25 cellular contexts compared by ENCODE assay signal in genomic region chr1:96969656-96970163, GRCh38.
DNase-seq lines count a peak whose midpoint lies in the region; ATAC-seq and TF ChIP-seq lines count a peak whose summit lies in the region.
"Had no signal": no experiment of that assay in that cellular context is flagged by ENCODE, and none has a peak within 500 bp of the region (broad histone marks: within the 10 kb centered on the region; RNA-seq: fewer than 3 reads in every experiment).

No MANE protein-coding gene starts in this region.

- TF ChIP-seq RAD21 in SK-N-SH (IDR thresholded peaks at IDR 0.05; ENCODE audit: low read length) = peak; percentile 39

- CTCF ChIA-PET in SK-N-SH (lab: Yijun Ruan, JAX) = interaction anchor here (0.6 to 1.4 kb wide), 6 partner anchors 73 to 848 kb away, joined by 3 to 5 read pairs (median 3); no protein-coding TSS in a partner anchor

- H3K4me2 ChIP-seq in SK-N-SH = no peak overlapping the region
- H3K4me2 ChIP-seq: A549, BLaER1 had no signal

- peak overlapping the region; percentile 51 for H3K4me3 ChIP-seq in BE2C (ENCODE audit: low read depth, low read length)
- no peak overlapping the region for H3K4me3 ChIP-seq in SK-N-SH (ENCODE audit: low read depth in 2 of 2, low read length in 1 of 2)
- no peak overlapping the region for H3K4me3 ChIP-seq in muscle layer of colon (ENCODE audit: low read depth in 1 of 2, low read length in 2 of 2)
- no peak overlapping the region for H3K4me3 ChIP-seq in sigmoid colon
- H3K4me3 ChIP-seq: A549, BLaER1 had no signal

- POLR2A ChIA-PET in SK-N-SH (lab: Yijun Ruan, JAX) = interaction anchor here (0.9 kb wide), 1 partner anchor 154 kb away, joined by 3 read pairs; no protein-coding TSS in a partner anchor

- H3K4me1 Mint-ChIP-seq in osteocyte (ENCODE audit: unreplicated experiment) = peaks cover 51% of the 10 kb centered on the region
- H3K4me1 Mint-ChIP-seq: B cell; CD14-positive monocyte; CD4-positive, alpha-beta memory T cell; CD4-positive, CD25-positive, alpha-beta regulatory T cell; CD8-positive, alpha-beta memory T cell had no signal

- peak overlapping the region in 1 of 2 experiments; percentile 98; a peak in 2 of 4 replicates for H3K27ac ChIP-seq in SK-N-SH (ENCODE audit: low read depth in 2 of 2, low read length in 1 of 2)
- H3K27ac ChIP-seq in muscle layer of colon (ENCODE audit: low read depth, low read length) = peak overlapping the region; percentile 35
- H3K27ac ChIP-seq in sigmoid colon = peak overlapping the region in 2 of 4 donors; percentile 53 to 65
- H3K27ac ChIP-seq: 22Rv1, A549, BLaER1 had no signal

- H3K4me3 Mint-ChIP-seq in osteocyte (ENCODE audit: unreplicated experiment) = no peak overlapping the region
- H3K4me3 Mint-ChIP-seq: B cell; CD14-positive monocyte; CD4-positive, alpha-beta memory T cell; CD4-positive, CD25-positive, alpha-beta regulatory T cell; CD8-positive, alpha-beta memory T cell had no signal

- no peak for TF ChIP-seq POLR2A in sigmoid colon (IDR thresholded peaks at IDR 0.05)

- H3K79me2 ChIP-seq in SK-N-SH (ENCODE audit: insufficient read depth) = no peaks in the 10 kb centered on the region

- intact Hi-C loops in Right ventricle myocardium superior (cut with DNase I) = loop anchor here (5.0 kb wide), 1 partner anchor 1083 kb away; no protein-coding TSS in a partner anchor
- intact Hi-C loops in sigmoid colon (cut with DNase I) = no loop called here

- H3K27me3 ChIP-seq in BE2C = no peaks in the 10 kb centered on the region
- H3K27me3 ChIP-seq in SK-N-SH (ENCODE audit: insufficient read depth) = no peaks in the 10 kb centered on the region
- H3K27me3 ChIP-seq in muscle layer of colon (ENCODE audit: control insufficient read depth in 1 of 2, insufficient read depth in 2 of 2, low read length in 2 of 2) = no peaks in the 10 kb centered on the region
- no peaks in the 10 kb centered on the region for H3K27me3 ChIP-seq in sigmoid colon
- H3K27me3 ChIP-seq: BLaER1 had no signal

- H3K27ac Mint-ChIP-seq in osteocyte (ENCODE audit: unreplicated experiment) = peak overlapping the region; percentile 41
- H3K27ac Mint-ChIP-seq: B cell; CD14-positive monocyte; CD4-positive, alpha-beta memory T cell; CD8-positive, alpha-beta memory T cell had no signal

- no peak overlapping the region for H2AFZ ChIP-seq in SK-N-SH (ENCODE audit: low read depth)

- no peaks in the 10 kb centered on the region for H3F3A ChIP-seq in SK-N-SH (replicated peaks; ENCODE audit: insufficient read depth)

- H3K27me3 Mint-ChIP-seq in osteocyte (ENCODE audit: unreplicated experiment) = no peaks in the 10 kb centered on the region

- no peaks in the 10 kb centered on the region for H3K9me3 Mint-ChIP-seq in osteocyte (ENCODE audit: unreplicated experiment)
- H3K9me3 Mint-ChIP-seq: CD4-positive, CD25-positive, alpha-beta regulatory T cell; CD8-positive, alpha-beta memory T cell had no signal

- TF ChIP-seq CTCF in BE2C (IDR thresholded peaks at IDR 0.05; ENCODE audit: low read depth, low read length) = no peak
- TF ChIP-seq CTCF in SK-N-SH (IDR thresholded peaks at IDR 0.05) = no peak
- no peak for TF ChIP-seq CTCF in osteocyte (IDR thresholded peaks at IDR 0.05)
- TF ChIP-seq CTCF in sigmoid colon (IDR thresholded peaks at IDR 0.05) = no peak

- H3K9ac ChIP-seq in SK-N-SH (no peak overlapping the region), muscle layer of colon (ENCODE audit: low read length) (no peak overlapping the region)
- H3K9ac ChIP-seq: BLaER1 had no signal

- H3K4me1 ChIP-seq in BE2C (peaks cover 31% of the 10 kb centered on the region), SK-N-SH (ENCODE audit: control insufficient read depth in 1 of 2, insufficient read depth in 2 of 2, low read depth in 1 of 2, low read length in 1 of 2) (peaks cover 18 to 25% of the 10 kb centered on the region in 2 experiments), muscle layer of colon (ENCODE audit: insufficient read depth, low read length) (peaks cover 17% of the 10 kb centered on the region), sigmoid colon (peaks cover 0 to 27% (median 20%) of the 10 kb centered on the region in 4 donors)
- H3K4me1 ChIP-seq: BLaER1 had no signal

- DNase-seq in BE2C (peak; percentile 48), SK-N-SH (peak; percentile 7), osteocyte (ENCODE audit: extremely low spot score, unreplicated experiment) (no peak), Right ventricle myocardium superior (no peak), sigmoid colon (no peak)
- no peak for DNase-seq in activated effector memory CD4-positive, alpha-beta T cell treated with anti-CD3 and anti-CD28 coated beads, Interleukin-2, amount 50 U/mL, for 16 hours
- DNase-seq: AML-193; C1 segment of cervical spinal cord; CD4-positive, alpha-beta memory T cell; CD4-positive, CD25-positive, alpha-beta regulatory T cell; CD8-positive, alpha-beta memory T cell; COR-L47; DMS 273 treated with DMSO at 0.1 percent for 48 hours; DMS153; DMS53; DMS79; DND-41; GDM1 had no signal

- no peaks in the 10 kb centered on the region for H4K20me1 ChIP-seq in SK-N-SH (ENCODE audit: insufficient read depth)
- H4K20me1 ChIP-seq: BLaER1 had no signal

- WGBS in SK-N-SH (ENCODE audit: low lambda C conversion rate) = 15% methylated on average over 1 of the region's 1 CpG
- 79 to 90% methylated on average over 1 of the region's 1 CpG for WGBS in sigmoid colon, 2 donors

- peak in 1 of 2 experiments; percentile 91; a peak in 2 of 4 replicates for TF ChIP-seq EP300 in SK-N-SH (IDR thresholded peaks at IDR 0.05; ENCODE audit: borderline replicate concordance in 1 of 2, low read depth in 1 of 2, low read length in 1 of 2)
- no peak for TF ChIP-seq EP300 in sigmoid colon (IDR thresholded peaks at IDR 0.05)

- H3K9me3 ChIP-seq in BE2C = no peaks in the 10 kb centered on the region
- H3K9me3 ChIP-seq in SK-N-SH = no peaks in the 10 kb centered on the region
- no peaks in the 10 kb centered on the region for H3K9me3 ChIP-seq in muscle layer of colon (ENCODE audit: low read length)
- H3K9me3 ChIP-seq in sigmoid colon = no peaks in the 10 kb centered on the region
- H3K9me3 ChIP-seq: A549 had no signal

- no peaks in the 10 kb centered on the region for H3K36me3 Mint-ChIP-seq in osteocyte (ENCODE audit: unreplicated experiment)
- H3K36me3 Mint-ChIP-seq: CD14-positive monocyte; CD4-positive, alpha-beta memory T cell; CD4-positive, CD25-positive, alpha-beta regulatory T cell; CD8-positive, alpha-beta memory T cell had no signal

- H3K36me3 ChIP-seq in BE2C = no peaks in the 10 kb centered on the region
- H3K36me3 ChIP-seq in SK-N-SH (replicated peaks in 1 of 2; ENCODE audit: control insufficient read depth in 1 of 2, insufficient read depth in 2 of 2, low read length in 1 of 2) = no peaks in the 10 kb centered on the region
- no peaks in the 10 kb centered on the region for H3K36me3 ChIP-seq in muscle layer of colon (ENCODE audit: insufficient read depth, low read length)
- H3K36me3 ChIP-seq in sigmoid colon = no peaks in the 10 kb centered on the region
- H3K36me3 ChIP-seq: BLaER1 had no signal

- ATAC-seq in HG03108 (IDR thresholded peaks at IDR 0.05; ENCODE audit: unreplicated experiment) = no peak
- ATAC-seq in Right ventricle myocardium superior (ENCODE audit: poor library complexity) = no peak
- ATAC-seq: A549 had no signal

- H3K9me2 ChIP-seq in SK-N-SH = no peaks in the 10 kb centered on the region

TF ChIP-seq in SK-N-SH, 30 proteins besides CTCF, POLR2A, EP300 and RAD21 (continues in another document):
- TF ChIP-seq USF2 (IDR thresholded peaks at IDR 0.05; ENCODE audit: borderline replicate concordance, low read depth, low read length) = no peak
- no peak for TF ChIP-seq POLR2AphosphoS5 (IDR thresholded peaks at IDR 0.05; ENCODE audit: low read depth, low read length)
- peak; percentile 63 for TF ChIP-seq GATA2 (CRISPR knock-in tag; IDR thresholded peaks at IDR 0.05)
- TF ChIP-seq NRF1 (IDR thresholded peaks at IDR 0.05; ENCODE audit: low read depth, low read length) = no peak
- TF ChIP-seq CHD2 (IDR thresholded peaks at IDR 0.05; ENCODE audit: low read length, partially characterized antibody) = peak; percentile 52
- TF ChIP-seq FOSL2 (IDR thresholded peaks at IDR 0.05; ENCODE audit: borderline replicate concordance, low read depth) = no peak
- TF ChIP-seq RXRA (IDR thresholded peaks at IDR 0.05; ENCODE audit: borderline replicate concordance, low read depth) = no peak
- TF ChIP-seq FOXJ3 (CRISPR knock-in tag; IDR thresholded peaks at IDR 0.05) = no peak; the same call in 1 of the 2 replicates
- TF ChIP-seq JUND (IDR thresholded peaks at IDR 0.05) = no peak
- TF ChIP-seq RCOR1 (IDR thresholded peaks at IDR 0.05; ENCODE audit: low read length) = peak; percentile 86
- TF ChIP-seq RFX5 (IDR thresholded peaks at IDR 0.05; ENCODE audit: low read length) = no peak
- TF ChIP-seq MEF2A (IDR thresholded peaks at IDR 0.05; ENCODE audit: borderline replicate concordance, low read depth) = no peak
- no peak for TF ChIP-seq GABPA (IDR thresholded peaks at IDR 0.05; ENCODE audit: low read depth)
- no peak for TF ChIP-seq TEAD4 (IDR thresholded peaks at IDR 0.05; ENCODE audit: borderline replicate concordance, insufficient read depth)
- TF ChIP-seq TAF1 (IDR thresholded peaks at IDR 0.05; ENCODE audit: borderline replicate concordance, low read depth, low read length) = no peak
- TF ChIP-seq EZH2phosphoT487 (IDR thresholded peaks at IDR 0.05; ENCODE audit: borderline replicate concordance, low read depth) = no peak

Comparison
In these comparisons a context has a peak if more than half of its experiments do, and no peak if none do; other contexts are left out.
1. DNase-seq: peak in BE2C (single experiment) and SK-N-SH (single experiment); none in osteocyte (single experiment), activated effector memory CD4-positive, alpha-beta T cell treated with anti-CD3 and anti-CD28 coated beads, Interleukin-2, amount 50 U/mL, for 16 hours (single experiment), Right ventricle myocardium superior (single experiment) and sigmoid colon (single experiment).